9 cellular contexts compared by ENCODE assay signal in genomic region chr7:92608380-92609322, GRCh38. TPM values are rescaled to one million over a fixed set of nuclear protein-coding genes. Genes with fewer than 3 reads are reported as not detected.
A peak's percentile ranks its signal among the peaks of the same experiment; 100 is the strongest.
DNase-seq lines count a peak whose midpoint lies in the region; ATAC-seq, FAIRE-seq and TF ChIP-seq lines count a peak whose summit lies in the region.
"Had no signal": no experiment of that assay in that cellular context is flagged by ENCODE, and none has a peak within 500 bp of the region (broad histone marks: within the 10 kb centered on the region; RNA-seq: fewer than 3 reads in every experiment).

No MANE protein-coding gene starts in this region.

- TF ChIP-seq RAD21 in H1 (IDR thresholded peaks at IDR 0.05 in 1 of 2, conservative IDR thresholded peaks at IDR 0.05 in 1 of 2; ENCODE audit: low read depth in 2 of 2, low read length in 2 of 2): no peak

- intact Hi-C loops in right lobe of liver (cut with DNase I): no loop called here

- H3K79me1 ChIP-seq in H1 (ENCODE audit: low read depth, low read length): no peaks in the 10 kb centered on the region

- H4K91ac ChIP-seq in H1 (replicated peaks; ENCODE audit: insufficient read length, low read length): no peak overlapping the region

- peak overlapping the region; percentile 30 for H4K5ac ChIP-seq in H1 (ENCODE audit: insufficient read length, low read depth, low read length)

- H3K27ac ChIP-seq in H1 (ENCODE audit: low read depth, low read length) (no peak overlapping the region), right lobe of liver (no peak overlapping the region)

- H3K36me3 ChIP-seq in H1 (ENCODE audit: control insufficient read depth in 2 of 4, insufficient read depth in 4 of 4, low read length in 3 of 4): no peaks in the 10 kb centered on the region; a peak in 1 of 8 replicates
- H3K36me3 ChIP-seq in right lobe of liver: no peaks in the 10 kb centered on the region

- WGBS in H1 (ENCODE audit: extremely low coverage in 1 of 2, insufficient coverage in 1 of 2, insufficient read length in 1 of 2, insufficient replicate concordance in 2 of 2, low coverage in 1 of 2, low lambda C conversion rate in 2 of 2, missing lambda C conversion rate in 1 of 2), 2 experiments: 9% methylated on average over 27 of the region's 27 CpGs; no CpG with 5 or more reads in 1 of the 2 experiments
- 18% methylated on average over 27 of the region's 27 CpGs for WGBS in right lobe of liver (ENCODE audit: insufficient coverage, low coverage, low lambda C conversion rate, missing lambda C conversion rate)

- POLR2A ChIA-PET in H1 (lab: Charles Lee; ENCODE audit: partially characterized antibody): interaction anchor here (1.4 to 4.2 kb wide), 3 partner anchors 17 to 223 kb away, joined by 3 to 27 read pairs (median 4); partner anchors contain the start of gene FAM133B

- H3K4me3 ChIP-seq in H1 (ENCODE audit: extremely low read depth in 1 of 4, insufficient read depth in 2 of 4, low read depth in 3 of 4, low read length in 4 of 4) (peak overlapping the region; percentile 39 to 62 (median 57); a peak in 7 of 8 replicates), right lobe of liver (peak overlapping the region; percentile 16 to 37 (median 36))

- no peak overlapping the region for H2BK15ac ChIP-seq in H1 (ENCODE audit: low read length)

- H3K79me2 ChIP-seq in H1 (ENCODE audit: control insufficient read depth in 1 of 2, insufficient read depth in 2 of 2, low read length in 2 of 2): no peaks in the 10 kb centered on the region

- H3K18ac ChIP-seq in H1 (ENCODE audit: extremely low read depth, low read length): no peak overlapping the region; the same call in 1 of the 2 replicates

- no peak overlapping the region for H2AK5ac ChIP-seq in H1 (ENCODE audit: low read depth, low read length)

- no peaks in the 10 kb centered on the region for H4K20me1 ChIP-seq in H1 (replicated peaks in 1 of 2; ENCODE audit: control insufficient read depth in 1 of 2, insufficient read depth in 2 of 2, low read length in 2 of 2)

- H3K27me3 Mint-ChIP-seq in activated naive CD4-positive, alpha-beta T cell treated with anti-CD3 and anti-CD28 coated beads, Interleukin-2, amount 10 ng/mL, durations not matched to agents 7 days and 5 days: no peaks in the 10 kb centered on the region

- TF ChIP-seq CTCF in H1 (IDR thresholded peaks at IDR 0.05; ENCODE audit: control extremely low read depth in 1 of 3, insufficient read depth in 1 of 3, low read depth in 1 of 3, low read length in 3 of 3) (no peak), right lobe of liver (IDR thresholded peaks at IDR 0.05) (no peak)

- ATAC-seq in right lobe of liver (peak; percentile 99), HG03175 (IDR thresholded peaks at IDR 0.05; ENCODE audit: unreplicated experiment) (no peak)
- ATAC-seq: CD8-positive, alpha-beta T cell had no signal

- H2BK20ac ChIP-seq in H1 (ENCODE audit: low read length): no peak overlapping the region

- H3K36me3 Mint-ChIP-seq in activated naive CD4-positive, alpha-beta T cell treated with anti-CD3 and anti-CD28 coated beads, Interleukin-2, amount 10 ng/mL, durations not matched to agents 7 days and 5 days: peaks cover 29% of the 10 kb centered on the region

- peaks cover 0 to 4% (median 0%) of the 10 kb centered on the region in 4 experiments; a peak in 2 of 7 replicates for H3K4me1 ChIP-seq in H1 (replicated peaks in 1 of 4; ENCODE audit: control insufficient read depth in 3 of 4, insufficient read depth in 4 of 4, low read length in 3 of 4)
- H3K4me1 ChIP-seq in right lobe of liver: peaks cover 0 to 9% (median 0%) of the 10 kb centered on the region in 4 donors

- peak overlapping the region in 2 of 4 experiments; percentile 8 to 74; a peak in 2 of 7 replicates for H3K9ac ChIP-seq in H1 (replicated peaks in 1 of 4; ENCODE audit: extremely low read depth in 1 of 4, low read depth in 3 of 4, low read length in 3 of 4)

- H3K23me2 ChIP-seq in H1 (ENCODE audit: low read depth, low read length): peaks cover 5% of the 10 kb centered on the region; the same call in 1 of the 2 replicates

- H2BK120ac ChIP-seq in H1 (replicated peaks; ENCODE audit: low read depth, low read length): no peak overlapping the region

- DNase-seq in COR-L47 (lab: John Stamatoyannopoulos, UW): peak; percentile 33
- DNase-seq in NCI-H187 treated with DMSO at 0.1 percent for 48 hours (lab: John Stamatoyannopoulos, UW): peak; percentile 6
- DNase-seq in H1 (ENCODE audit: low read depth in 1 of 2, low spot score in 2 of 2): peak in 1 of 2 experiments; percentile 85
- DNase-seq in right lobe of liver: peak; percentile 70 to 75 (median 74)
- DNase-seq in NCI-H1930 (lab: John Stamatoyannopoulos, UW): no peak
- DNase-seq in activated naive CD4-positive, alpha-beta T cell treated with anti-CD3 and anti-CD28 coated beads, Interleukin-2, amount 10 ng/mL, durations not matched to agents 7 days and 5 days: no peak
- DNase-seq in NK-92 (lab: John Stamatoyannopoulos, UW; ENCODE audit: unreplicated experiment): no peak
- DNase-seq: CD8-positive, alpha-beta T cell had no signal

- H3K4me3 Mint-ChIP-seq in activated naive CD4-positive, alpha-beta T cell treated with anti-CD3 and anti-CD28 coated beads, Interleukin-2, amount 10 ng/mL, durations not matched to agents 7 days and 5 days: no peak overlapping the region
- H3K4me3 Mint-ChIP-seq: CD8-positive, alpha-beta T cell had no signal

- no peak overlapping the region for H3K23ac ChIP-seq in H1 (ENCODE audit: insufficient read length)

- H3K4me1 Mint-ChIP-seq in activated naive CD4-positive, alpha-beta T cell treated with anti-CD3 and anti-CD28 coated beads, Interleukin-2, amount 10 ng/mL, durations not matched to agents 7 days and 5 days: peaks cover 22% of the 10 kb centered on the region

- H3K14ac ChIP-seq in H1 (ENCODE audit: insufficient read length): no peak overlapping the region

- TF ChIP-seq EP300 in H1 (IDR thresholded peaks at IDR 0.05; ENCODE audit: borderline replicate concordance in 1 of 2, low read depth in 2 of 2, low read length in 2 of 2): no peak

- peak overlapping the region; percentile 71 to 98 for H3K4me2 ChIP-seq in H1 (ENCODE audit: insufficient read depth in 1 of 2, low read depth in 2 of 2, low read length in 2 of 2)

- H2BK5ac ChIP-seq in H1 (ENCODE audit: low read depth, low read length): no peak overlapping the region

- no peak overlapping the region for H3K4ac ChIP-seq in H1 (replicated peaks; ENCODE audit: insufficient read length, low read depth, low read length)

- no peaks in the 10 kb centered on the region for H3K9me3 Mint-ChIP-seq in activated naive CD4-positive, alpha-beta T cell treated with anti-CD3 and anti-CD28 coated beads, Interleukin-2, amount 10 ng/mL, durations not matched to agents 7 days and 5 days
- H3K9me3 Mint-ChIP-seq: CD8-positive, alpha-beta T cell had no signal

- H3K27me3 ChIP-seq in H1 (replicated peaks in 1 of 4; ENCODE audit: control insufficient read depth in 3 of 4, extremely low read depth in 1 of 4, insufficient read depth in 3 of 4, low read length in 3 of 4): no peaks in the 10 kb centered on the region
- H3K27me3 ChIP-seq in right lobe of liver: no peaks in the 10 kb centered on the region

- no peaks in the 10 kb centered on the region for H3K9me3 ChIP-seq in H1 (ENCODE audit: insufficient read depth in 2 of 2, low read depth in 1 of 2, low read length in 1 of 2)
- H3K9me3 ChIP-seq in right lobe of liver: no peaks in the 10 kb centered on the region

- H3K27ac Mint-ChIP-seq in activated naive CD4-positive, alpha-beta T cell treated with anti-CD3 and anti-CD28 coated beads, Interleukin-2, amount 10 ng/mL, durations not matched to agents 7 days and 5 days: no peak overlapping the region
- H3K27ac Mint-ChIP-seq: CD8-positive, alpha-beta T cell had no signal

- FAIRE-seq in H1 (lab: Jason Lieb, UNC): no peak

- TF ChIP-seq POLR2A in H1 (IDR thresholded peaks at IDR 0.05; ENCODE audit: control extremely low read depth in 1 of 2, low read depth in 2 of 2, low read length in 2 of 2): 0 out of 3 replicates have a peak, but pooled peaks of 1 of the 2 experiments have one; percentile 37
- TF ChIP-seq POLR2A in right lobe of liver (IDR thresholded peaks at IDR 0.05): no peak

- no peak overlapping the region for H4K8ac ChIP-seq in H1 (ENCODE audit: extremely low read depth, insufficient read depth, low read length)

- peak overlapping the region; percentile 86 for H2AFZ ChIP-seq in H1 (ENCODE audit: low read length)

- H2BK12ac ChIP-seq in H1 (ENCODE audit: low read depth, low read length): peak overlapping the region; percentile 55; the same call in 1 of the 2 replicates

- CTCF ChIA-PET in H1 (lab: Charles Lee; ENCODE audit: partially characterized antibody): interaction anchor here (0.6 to 10.4 kb wide), 13 partner anchors 8 to 570 kb away, joined by 3 to 84 read pairs (median 4); partner anchors contain the start of genes FAM133B, PEX1 and RBM48
- CTCF ChIA-PET in activated naive CD4-positive, alpha-beta T cell treated with anti-CD3 and anti-CD28 coated beads, Interleukin-2, amount 10 ng/mL, durations not matched to agents 7 days and 5 days (lab: Charles Lee): interaction anchor here (1.0 to 1.9 kb wide), 5 partner anchors 12 to 428 kb away, joined by 3 to 5 read pairs (median 4); partner anchors contain the start of gene FAM133B

- H3K56ac ChIP-seq in H1 (replicated peaks; ENCODE audit: insufficient read length, low read depth, low read length): no peak overlapping the region

TF ChIP-seq in H1, 55 proteins besides CTCF, POLR2A, EP300 and RAD21 (continues in another document):
- TF ChIP-seq BCL11A (IDR thresholded peaks at IDR 0.05; ENCODE audit: low read depth in 2 of 2, low read length in 2 of 2) (no peak), BRCA1 (IDR thresholded peaks at IDR 0.05; ENCODE audit: low read depth, low read length) (no peak), TEAD4 (IDR thresholded peaks at IDR 0.05; ENCODE audit: low read depth, low read length) (no peak), SAP30 (IDR thresholded peaks at IDR 0.05; ENCODE audit: insufficient read depth, insufficient replicate concordance, low read length) (no peak), PHF8 (conservative IDR thresholded peaks at IDR 0.05; ENCODE audit: low read depth, low read length) (no peak), GTF2F1 (IDR thresholded peaks at IDR 0.05; ENCODE audit: borderline replicate concordance, low read depth, low read length) (no peak), SIRT6 (IDR thresholded peaks at IDR 0.05; ENCODE audit: low read length) (no peak), NANOG (IDR thresholded peaks at IDR 0.05; ENCODE audit: insufficient read depth, low read depth, low read length, poor library complexity, severe bottlenecking) (no peak)

RNA-seq across cellular contexts. Expression of gene FAM133B, which starts 18.5 kb away (rescaled TPM):
- total RNA-seq in H1 (2021; fragmentation: NEBNext Ultra II Directional; extraction: Animal tissue kit (Norgen Biotek cat#: 25700)): 38.0 and 39.0 TPM in 2 replicates
- polyA plus RNA-seq in H1 (2011; rRNA removed): 9.0 and 21.7 TPM in 2 replicates
- 21.6 TPM for polyA plus RNA-seq in H1 (2011; cell fraction: cytosol; rRNA removed)
- polyA plus RNA-seq in H1 (2011; cell fraction: nucleus; rRNA removed): 19.3 TPM
- 20.5 to 36.1 TPM (median 21.9 TPM) in 4 replicates for polyA plus RNA-seq in H1 (2012, experiment 1 of 2)
- polyA plus RNA-seq in H1 (2012, experiment 2 of 2): 5.1 TPM
- 94.1 TPM for polyA plus RNA-seq in H1 (2013, experiment 1 of 2)
- polyA plus RNA-seq in H1 (2013, experiment 2 of 2): 93.3 TPM
- 11.2 and 43.1 TPM in 2 replicates for polyA minus RNA-seq in H1 (2011; rRNA and poly(A)+ RNA removed)
- polyA minus RNA-seq in H1 (2011; cell fraction: cytosol; rRNA and poly(A)+ RNA removed): 14.6 TPM
- 25.2 TPM for polyA minus RNA-seq in H1 (2011; cell fraction: nucleus; rRNA and poly(A)+ RNA removed)
- total RNA-seq in right lobe of liver: 10 to 100 TPM in 3 of 6 experiments, 1 to 10 TPM in 3; 8.6 to 11.6 (median 9.7) TPM

Comparison
In these comparisons a context has a peak if more than half of its experiments do, and no peak if none do; other contexts are left out.
1. DNase-seq: peak in COR-L47 (single experiment), NCI-H187 treated with DMSO at 0.1 percent for 48 hours (single experiment) and right lobe of liver (3 of 3); none in NCI-H1930 (0 of 2), activated naive CD4-positive, alpha-beta T cell treated with anti-CD3 and anti-CD28 coated beads, Interleukin-2, amount 10 ng/mL, durations not matched to agents 7 days and 5 days (single experiment) and NK-92 (single experiment).